11 cellular contexts compared by ENCODE assay signal in genomic region chr4:2790583-2791517, GRCh38. TPM values are rescaled to one million over a fixed set of nuclear protein-coding genes. Genes with fewer than 3 reads are reported as not detected.
DNase-seq lines count a peak whose midpoint lies in the region; ATAC-seq and TF ChIP-seq lines count a peak whose summit lies in the region.
"Had no signal": no experiment of that assay in that cellular context is flagged by ENCODE, and none has a peak within 500 bp of the region (broad histone marks: within the 10 kb centered on the region; RNA-seq: fewer than 3 reads in every experiment).

No MANE protein-coding gene starts in this region.

- peak overlapping the region; percentile 26; the same call in 1 of the 2 replicates for H3K27ac ChIP-seq in BLaER1
- no peak overlapping the region for H3K27ac ChIP-seq in HEK293 (ENCODE audit: extremely low read depth, low read depth, low read length)
- H3K27ac ChIP-seq in mesendoderm (ENCODE audit: low read depth, low read length) = no peak overlapping the region
- H3K27ac ChIP-seq in caudate nucleus (ENCODE audit: low read depth, low read length) = no peak overlapping the region
- H3K27ac ChIP-seq: thoracic aorta had no signal

- H2BK15ac ChIP-seq in mesendoderm (replicated peaks; ENCODE audit: low read depth) = no peak overlapping the region

- peak overlapping the region; percentile 16 for H3K4me2 ChIP-seq in BLaER1
- H3K4me2 ChIP-seq in mesendoderm (ENCODE audit: low read length) = no peak overlapping the region

- H3K36me3 ChIP-seq in BLaER1 (no peaks in the 10 kb centered on the region), HEK293 (ENCODE audit: control insufficient read depth in 2 of 2, insufficient read depth in 1 of 2, low read length in 2 of 2) (no peaks in the 10 kb centered on the region), mesendoderm (ENCODE audit: control insufficient read depth, insufficient read depth, low read length) (no peaks in the 10 kb centered on the region)
- H3K36me3 ChIP-seq: thoracic aorta had no signal

- DNase-seq in chondrocyte (ENCODE audit: low spot score) (peak; percentile 82), mesendoderm (peak; percentile 40), NCI-H69 (lab: John Stamatoyannopoulos, UW) (no peak), caudate nucleus (lab: John Stamatoyannopoulos, UW) (no peak)
- DNase-seq: COR-L47, SW 1271 had no signal

- no peak overlapping the region for H3K23ac ChIP-seq in mesendoderm (ENCODE audit: low read length)

- no peaks in the 10 kb centered on the region for H3K79me2 ChIP-seq in mesendoderm (ENCODE audit: control insufficient read depth, insufficient read depth, low read length)

- H3K27me3 ChIP-seq in BLaER1 = 0 out of 2 replicates have a peak, but pooled peaks cover 4% of the 10 kb centered on the region
- H3K27me3 ChIP-seq in mesendoderm (ENCODE audit: insufficient read depth, low read length, poor library complexity) = no peaks in the 10 kb centered on the region

- no peak overlapping the region for H2BK5ac ChIP-seq in mesendoderm (ENCODE audit: low read length)

- no peak overlapping the region for H3K18ac ChIP-seq in mesendoderm (ENCODE audit: low read length)

- H3K9me3 Mint-ChIP-seq in chondrocyte (ENCODE audit: low read depth) = no peaks in the 10 kb centered on the region

- no peak overlapping the region for H3K27ac Mint-ChIP-seq in chondrocyte (ENCODE audit: unreplicated experiment)

- no peaks in the 10 kb centered on the region for H3K36me3 Mint-ChIP-seq in chondrocyte (ENCODE audit: low read depth)

- no peak for TF ChIP-seq CTCF in HEK293 (tag by site-specific recombination; IDR thresholded peaks at IDR 0.05)
- no peak for TF ChIP-seq CTCF in chondrocyte (IDR thresholded peaks at IDR 0.05)

- peaks cover 26% of the 10 kb centered on the region for H3K4me1 Mint-ChIP-seq in chondrocyte (ENCODE audit: low read depth)

- H4K20me1 ChIP-seq in BLaER1 = peaks cover 17% of the 10 kb centered on the region

- H3K4me3 ChIP-seq in BLaER1 (no peak overlapping the region), HEK293 (ENCODE audit: low read depth, low read length) (no peak overlapping the region), mesendoderm (ENCODE audit: low read length) (no peak overlapping the region)
- H3K4me3 ChIP-seq: thoracic aorta had no signal

- no peaks in the 10 kb centered on the region for H3K79me1 ChIP-seq in mesendoderm (ENCODE audit: low read length)

- H3K27me3 Mint-ChIP-seq in chondrocyte (ENCODE audit: low read depth) = no peaks in the 10 kb centered on the region

- H3K56ac ChIP-seq in mesendoderm (ENCODE audit: low read length) = peak overlapping the region; percentile 46

- ATAC-seq in GM18868 (IDR thresholded peaks at IDR 0.05; ENCODE audit: unreplicated experiment) = no peak
- no peak for ATAC-seq in HG02588 (IDR thresholded peaks at IDR 0.05; ENCODE audit: unreplicated experiment)

- no peak overlapping the region for H4K8ac ChIP-seq in mesendoderm (ENCODE audit: low read depth, low read length)

- POLR2A ChIA-PET in HEK293 (lab: Yijun Ruan, JAX) = no interaction called here

- H3K4ac ChIP-seq in mesendoderm (ENCODE audit: low read depth, low read length) = no peak overlapping the region

- H3K9ac ChIP-seq in BLaER1 (no peak overlapping the region), mesendoderm (ENCODE audit: low read length) (no peak overlapping the region)

- no peak overlapping the region for H2BK120ac ChIP-seq in mesendoderm (ENCODE audit: low read depth, low read length)

- no CpG with 5 or more reads among the region's 19 CpGs for WGBS in mesendoderm (ENCODE audit: extremely low coverage, insufficient coverage, low lambda C conversion rate)

- no peak overlapping the region for H2AK5ac ChIP-seq in mesendoderm (ENCODE audit: low read length)

- H3K4me3 Mint-ChIP-seq in chondrocyte (ENCODE audit: unreplicated experiment) = no peak overlapping the region

- H3K9me3 ChIP-seq in BLaER1 = no peaks in the 10 kb centered on the region
- H3K9me3 ChIP-seq in HEK293 (ENCODE audit: control insufficient read depth, insufficient read depth, low read depth, low read length) = no peaks in the 10 kb centered on the region
- H3K9me3 ChIP-seq: thoracic aorta had no signal

- CTCF ChIA-PET in HEK293 (lab: Yijun Ruan, JAX) = interaction anchor here (0.7 kb wide), 1 partner anchor 256 kb away, joined by 5 read pairs; no protein-coding TSS in a partner anchor

- H4K5ac ChIP-seq in mesendoderm (ENCODE audit: low read length) = no peak overlapping the region

- H3K4me1 ChIP-seq in BLaER1 = peaks cover 98% of the 10 kb centered on the region
- H3K4me1 ChIP-seq in HEK293 (ENCODE audit: control insufficient read depth, insufficient read depth, low read length) = no peaks in the 10 kb centered on the region
- H3K4me1 ChIP-seq in mesendoderm (ENCODE audit: control insufficient read depth, low read depth, low read length) = no peaks in the 10 kb centered on the region

TF ChIP-seq in HEK293, 187 proteins besides CTCF, POLR2A, EP300 and RAD21:
- TF ChIP-seq, protein P1, sequence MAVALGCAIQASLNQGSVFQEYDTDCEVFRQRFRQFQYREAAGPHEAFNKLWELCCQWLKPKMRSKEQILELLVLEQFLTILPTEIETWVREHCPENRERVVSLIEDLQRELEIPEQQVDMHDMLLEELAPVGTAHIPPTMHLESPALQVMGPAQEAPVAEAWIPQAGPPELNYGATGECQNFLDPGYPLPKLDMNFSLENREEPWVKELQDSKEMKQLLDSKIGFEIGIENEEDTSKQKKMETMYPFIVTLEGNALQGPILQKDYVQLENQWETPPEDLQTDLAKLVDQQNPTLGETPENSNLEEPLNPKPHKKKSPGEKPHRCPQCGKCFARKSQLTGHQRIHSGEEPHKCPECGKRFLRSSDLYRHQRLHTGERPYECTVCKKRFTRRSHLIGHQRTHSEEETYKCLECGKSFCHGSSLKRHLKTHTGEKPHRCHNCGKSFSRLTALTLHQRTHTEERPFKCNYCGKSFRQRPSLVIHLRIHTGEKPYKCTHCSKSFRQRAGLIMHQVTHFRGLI (tag by site-specific recombination; IDR thresholded peaks at IDR 0.05) = peak; percentile 15; the same call in 1 of the 2 replicates
- no peak for TF ChIP-seq ZNF138 (tag by site-specific recombination; IDR thresholded peaks at IDR 0.05; ENCODE audit: borderline replicate concordance)
- TF ChIP-seq ZNF404 (tag by site-specific recombination; IDR thresholded peaks at IDR 0.05) = no peak
- no peak for TF ChIP-seq KLF8 (tag by site-specific recombination; IDR thresholded peaks at IDR 0.05)
- no peak for TF ChIP-seq PRDM1 (tag by site-specific recombination; IDR thresholded peaks at IDR 0.05)
- TF ChIP-seq ZIC2 (tag by site-specific recombination; IDR thresholded peaks at IDR 0.05) = peak; percentile 66
- no peak for TF ChIP-seq ZNF416 (tag by site-specific recombination; IDR thresholded peaks at IDR 0.05)
- TF ChIP-seq KLF16 (tag by site-specific recombination; IDR thresholded peaks at IDR 0.05) = no peak
- TF ChIP-seq ZNF155 (tag by site-specific recombination; IDR thresholded peaks at IDR 0.05) = no peak
- TF ChIP-seq TSHZ1 (tag by site-specific recombination; IDR thresholded peaks at IDR 0.05; ENCODE audit: borderline replicate concordance) = no peak
- TF ChIP-seq, protein P2, sequence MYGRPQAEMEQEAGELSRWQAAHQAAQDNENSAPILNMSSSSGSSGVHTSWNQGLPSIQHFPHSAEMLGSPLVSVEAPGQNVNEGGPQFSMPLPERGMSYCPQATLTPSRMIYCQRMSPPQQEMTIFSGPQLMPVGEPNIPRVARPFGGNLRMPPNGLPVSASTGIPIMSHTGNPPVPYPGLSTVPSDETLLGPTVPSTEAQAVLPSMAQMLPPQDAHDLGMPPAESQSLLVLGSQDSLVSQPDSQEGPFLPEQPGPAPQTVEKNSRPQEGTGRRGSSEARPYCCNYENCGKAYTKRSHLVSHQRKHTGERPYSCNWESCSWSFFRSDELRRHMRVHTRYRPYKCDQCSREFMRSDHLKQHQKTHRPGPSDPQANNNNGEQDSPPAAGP (tag by site-specific recombination; IDR thresholded peaks at IDR 0.05) = no peak

RNA-seq across cellular contexts. Expression of gene SH3BP2, which starts 2.0 kb away (rescaled TPM):
- total RNA-seq in chondrocyte = 50.1 to 63.1 TPM (median 59.8 TPM) in 3 replicates
- polyA plus RNA-seq in mesendoderm (2013, experiment 1 of 2) = 19.3 TPM
- 19.0 TPM for polyA plus RNA-seq in mesendoderm (2013, experiment 2 of 2)

RNA-seq across cellular contexts. Expression of gene TNIP2, which starts 34.7 kb away (rescaled TPM):
- total RNA-seq in chondrocyte = 23.3 to 30.7 TPM (median 29.0 TPM) in 3 replicates
- polyA plus RNA-seq in mesendoderm (2013, experiment 1 of 2) = 23.2 TPM
- polyA plus RNA-seq in mesendoderm (2013, experiment 2 of 2) = 25.0 TPM

RNA-seq across cellular contexts. Expression of gene ADD1, which starts 52.8 kb away (rescaled TPM):
- total RNA-seq in chondrocyte = 240 to 269 TPM (median 256 TPM) in 3 replicates
- polyA plus RNA-seq in mesendoderm (2013, experiment 1 of 2) = 202 TPM
- polyA plus RNA-seq in mesendoderm (2013, experiment 2 of 2) = 195 TPM

Comparison
In these comparisons a context has a peak if more than half of its experiments do, and no peak if none do; other contexts are left out.
1. DNase-seq: peak in chondrocyte (single experiment) and mesendoderm (single experiment); none in NCI-H69 (single experiment) and caudate nucleus (0 of 61).